Comparison of ENCODE assay signal across 16 cellular contexts in genomic region chr3:185737020-185737419, GRCh38.
DNase-seq lines count a peak whose midpoint lies in the region; ATAC-seq, FAIRE-seq and TF ChIP-seq lines count a peak whose summit lies in the region.
"Had no signal": no experiment of that assay in that cellular context is flagged by ENCODE, and none has a peak within 500 bp of the region (broad histone marks: within the 10 kb centered on the region; RNA-seq: fewer than 3 reads in every experiment).

No MANE protein-coding gene starts in this region.

- TF ChIP-seq POLR2A in H54 (IDR thresholded peaks at IDR 0.05; ENCODE audit: low read depth, low read length) (no peak), endothelial cell of umbilical vein (IDR thresholded peaks at IDR 0.05; ENCODE audit: low read depth, low read length) (no peak)

- BruUV-seq in endothelial cell of umbilical vein (replicated peaks; lab: Mats Ljungman, UMichigan), result no TSS peak

- H3K4me1 Mint-ChIP-seq in activated T-cell treated with anti-CD3 and anti-CD28 coated beads, Interleukin-2, amount 50 U/mL, for 72 hours (ENCODE audit: low read depth), result peaks cover 5% of the 10 kb centered on the region
- H3K4me1 Mint-ChIP-seq: CD4-positive, CD25-positive, alpha-beta regulatory T cell had no signal

- H3K79me2 ChIP-seq in endothelial cell of umbilical vein (ENCODE audit: control insufficient read depth, insufficient read depth, low read length), result peaks cover 77% of the 10 kb centered on the region

- DNase-seq in H54 (ENCODE audit: insufficient read length, low spot score), result peak; percentile 33
- DNase-seq in RWPE2 (ENCODE audit: low spot score), result no peak
- DNase-seq in endothelial cell of umbilical vein (ENCODE audit: low read depth, low spot score), result peak; percentile 69
- peak; percentile 58 for DNase-seq in pulmonary artery endothelial cell (ENCODE audit: low read depth, low spot score)
- no peak for DNase-seq in activated T-cell treated with anti-CD3 and anti-CD28 coated beads, Interleukin-2, amount 50 U/mL, for 72 hours
- no peak for DNase-seq in GOT3 (lab: John Stamatoyannopoulos, UW)
- no peak for DNase-seq in central memory CD4-positive, alpha-beta T cell
- no peak for DNase-seq in left cardiac atrium
- DNase-seq: CD4-positive, CD25-positive, alpha-beta regulatory T cell; DND-41; Kasumi-1; left colon; NCI-H526; posterior cingulate gyrus had no signal

- no peak overlapping the region for H3K4me3 Mint-ChIP-seq in activated T-cell treated with anti-CD3 and anti-CD28 coated beads, Interleukin-2, amount 50 U/mL, for 72 hours
- H3K4me3 Mint-ChIP-seq: CD4-positive, CD25-positive, alpha-beta regulatory T cell had no signal

- no peaks in the 10 kb centered on the region for H3K36me3 Mint-ChIP-seq in activated T-cell treated with anti-CD3 and anti-CD28 coated beads, Interleukin-2, amount 50 U/mL, for 72 hours (ENCODE audit: insufficient read depth in 2 of 2)
- H3K36me3 Mint-ChIP-seq: CD4-positive, CD25-positive, alpha-beta regulatory T cell had no signal

- intact Hi-C loops in endothelial cell of umbilical vein (cut with micrococcal nuclease), result loop anchor here (1.0 to 10.0 kb wide), 2 partner anchors 8 to 368 kb away; partner anchors contain the start of gene ETV5
- intact Hi-C loops in left cardiac atrium (cut with DNase I), result loop anchor here in 1 of 2 donors (10.0 kb wide), 1 partner anchor 178 kb away; no protein-coding TSS in a partner anchor

- H3K9me3 ChIP-seq in RWPE2 (ENCODE audit: severe bottlenecking) (no peaks in the 10 kb centered on the region), endothelial cell of umbilical vein (replicated peaks; ENCODE audit: control insufficient read depth, insufficient read depth, low read length) (no peaks in the 10 kb centered on the region)

- H4K20me1 ChIP-seq in endothelial cell of umbilical vein (replicated peaks; ENCODE audit: control insufficient read depth, extremely low read depth, insufficient read depth, low read length), result no peaks in the 10 kb centered on the region

- peaks cover 10% of the 10 kb centered on the region for H3K27me3 Mint-ChIP-seq in activated T-cell treated with anti-CD3 and anti-CD28 coated beads, Interleukin-2, amount 50 U/mL, for 72 hours (ENCODE audit: low read depth)

- H3K27me3 ChIP-seq in RWPE2 (ENCODE audit: insufficient read depth, poor library complexity, severe bottlenecking), result no peaks in the 10 kb centered on the region
- H3K27me3 ChIP-seq in endothelial cell of umbilical vein (ENCODE audit: control insufficient read depth in 2 of 2, insufficient read depth in 2 of 2, low read length in 2 of 2), result no peaks in the 10 kb centered on the region
- H3K27me3 ChIP-seq: hepatocyte had no signal

- H3K4me1 ChIP-seq in RWPE2 (ENCODE audit: insufficient read depth, poor library complexity, severe bottlenecking) (peaks cover 74% of the 10 kb centered on the region), endothelial cell of umbilical vein (ENCODE audit: control insufficient read depth, extremely low read depth, insufficient read depth, low read length) (peaks cover 70% of the 10 kb centered on the region)

- peak; percentile 80 for FAIRE-seq in H54 (lab: Jason Lieb, UNC)
- no peak for FAIRE-seq in endothelial cell of umbilical vein (lab: Jason Lieb, UNC)

- dilution Hi-C loops in endothelial cell of umbilical vein (cut with MboI; ENCODE audit: extremely low pct_ligation_motif_present, low sequenced_read_pairs), result no loop called here

- H3K9ac ChIP-seq in endothelial cell of umbilical vein (replicated peaks; ENCODE audit: extremely low read depth, insufficient read depth, low read length), result peak overlapping the region; percentile 32

- CTCF ChIA-PET in endothelial cell of umbilical vein (lab: Charles Lee), result interaction anchor here (1.2 to 11.8 kb wide), 5 partner anchors 9 to 78 kb away, joined by 3 to 347 read pairs (median 97); no protein-coding TSS in a partner anchor

- ATAC-seq in RWPE2 (ENCODE audit: low read depth) (peak; percentile 57), left cardiac atrium (no peak)
- ATAC-seq in activated T-cell treated with anti-CD3 and anti-CD28 coated beads, Interleukin-2, amount 50 U/mL, for 72 hours (replicated peaks in 1 of 2), result no peak
- ATAC-seq: left colon had no signal

- TF ChIP-seq CTCF in RWPE2 (IDR thresholded peaks at IDR 0.05; ENCODE audit: poor library complexity, severe bottlenecking) (no peak), endothelial cell of umbilical vein (IDR thresholded peaks at IDR 0.05; ENCODE audit: extremely low read depth in 1 of 2, insufficient read depth in 1 of 2, low read depth in 1 of 2, low read length in 2 of 2) (no peak)

- H3K27ac Mint-ChIP-seq in activated T-cell treated with anti-CD3 and anti-CD28 coated beads, Interleukin-2, amount 50 U/mL, for 72 hours, result no peak overlapping the region
- H3K27ac Mint-ChIP-seq: CD4-positive, CD25-positive, alpha-beta regulatory T cell had no signal

- H3K9me3 Mint-ChIP-seq in activated T-cell treated with anti-CD3 and anti-CD28 coated beads, Interleukin-2, amount 50 U/mL, for 72 hours, result no peaks in the 10 kb centered on the region

- no peak overlapping the region for H2AFZ ChIP-seq in endothelial cell of umbilical vein (ENCODE audit: low read depth, low read length)
- H2AFZ ChIP-seq: hepatocyte had no signal

- POLR2A ChIA-PET in endothelial cell of umbilical vein (lab: Charles Lee), result no interaction called here

- H3K9me1 ChIP-seq in endothelial cell of umbilical vein (replicated peaks; ENCODE audit: control insufficient read depth, extremely low read depth, insufficient read depth, low read length), result no peaks in the 10 kb centered on the region

- H3K4me3 ChIP-seq in RWPE2 (ENCODE audit: severe bottlenecking), result no peak overlapping the region
- H3K4me3 ChIP-seq in endothelial cell of umbilical vein (replicated peaks in 1 of 3; ENCODE audit: insufficient read depth in 1 of 3, low read depth in 1 of 3, low read length in 3 of 3), result no peak overlapping the region
- H3K4me3 ChIP-seq: hepatocyte had no signal

- peak overlapping the region; percentile 77 for H3K4me2 ChIP-seq in endothelial cell of umbilical vein (ENCODE audit: insufficient read depth, low read length)
- H3K4me2 ChIP-seq: hepatocyte had no signal

- peaks cover 13% of the 10 kb centered on the region for H3K36me3 ChIP-seq in RWPE2 (ENCODE audit: low read depth)
- no peaks in the 10 kb centered on the region for H3K36me3 ChIP-seq in endothelial cell of umbilical vein (ENCODE audit: control insufficient read depth in 2 of 2, extremely low read depth in 1 of 2, insufficient read depth in 2 of 2, low read length in 2 of 2)

- H3K27ac ChIP-seq in RWPE2 (ENCODE audit: poor library complexity, severe bottlenecking) (peak overlapping the region; percentile 100), endothelial cell of umbilical vein (ENCODE audit: insufficient read depth, low read depth, low read length) (peak overlapping the region; percentile 100)
- H3K27ac ChIP-seq: hepatocyte, HL-60 had no signal

TF ChIP-seq in endothelial cell of umbilical vein, 7 proteins besides CTCF, POLR2A, EP300 and RAD21:
- peak; percentile 84 for TF ChIP-seq JUN (IDR thresholded peaks at IDR 0.05; ENCODE audit: borderline replicate concordance, insufficient read depth, insufficient read length, low read depth)
- TF ChIP-seq POLR2AphosphoS5 (IDR thresholded peaks at IDR 0.05; ENCODE audit: insufficient read depth, low read depth, low read length), result peak; percentile 45
- peak; percentile 51 for TF ChIP-seq FOS (IDR thresholded peaks at IDR 0.05; ENCODE audit: borderline replicate concordance, insufficient read depth, low read length)
- TF ChIP-seq GATA2 (IDR thresholded peaks at IDR 0.05; ENCODE audit: insufficient read depth, insufficient read length, low read depth, low read length), result peak; percentile 33
- TF ChIP-seq EZH2 (IDR thresholded peaks at IDR 0.05; ENCODE audit: borderline replicate concordance, low read depth, low read length, severe bottlenecking), result no peak

Comparison
In these comparisons a context has a peak if more than half of its experiments do, and no peak if none do; other contexts are left out.
1. DNase-seq: peak in H54 (single experiment), endothelial cell of umbilical vein (single experiment) and pulmonary artery endothelial cell (single experiment); none in RWPE2 (single experiment), activated T-cell treated with anti-CD3 and anti-CD28 coated beads, Interleukin-2, amount 50 U/mL, for 72 hours (0 of 2), GOT3 (single experiment), central memory CD4-positive, alpha-beta T cell (single experiment) and left cardiac atrium (single experiment).